In the genomic region with DNA sequence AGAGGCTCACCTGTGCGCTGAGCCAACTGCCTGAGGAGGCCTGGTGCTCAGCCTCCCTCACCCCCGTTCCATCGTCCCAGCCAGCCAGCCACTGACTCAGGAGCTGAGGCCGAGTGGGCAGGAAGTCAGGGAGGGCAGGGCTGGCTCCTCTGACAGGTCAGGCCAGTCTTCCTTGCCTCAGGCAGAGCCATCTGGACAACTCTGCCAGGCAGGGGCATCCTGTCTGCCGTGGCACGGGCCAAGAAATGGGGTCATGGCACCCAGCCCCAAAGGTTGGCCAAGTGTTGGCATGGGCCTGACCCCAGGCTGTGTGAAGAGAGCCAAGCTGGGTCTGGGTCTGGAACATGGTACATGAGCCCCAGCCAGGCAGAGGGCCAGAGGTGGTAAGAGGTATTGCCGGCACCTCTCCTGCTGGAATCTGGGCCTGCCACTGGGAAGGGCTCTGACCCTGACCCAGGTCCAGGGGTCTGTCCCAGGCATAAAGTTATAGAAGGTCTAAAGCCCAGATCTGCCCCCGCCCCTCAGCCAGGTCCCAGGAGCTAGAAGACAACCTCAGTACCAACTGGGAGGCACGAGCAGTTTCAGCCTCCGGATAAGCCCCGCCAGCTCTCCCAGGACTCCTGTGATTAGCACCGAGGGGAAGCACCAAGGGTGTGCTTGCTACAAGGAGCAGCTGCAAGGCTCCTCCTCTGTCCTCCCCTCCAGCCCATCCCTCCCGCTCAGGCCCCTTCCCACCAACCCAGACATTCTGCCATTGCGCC, we compare ENCODE assay signal across 12 cellular contexts. TPM values are rescaled to one million over a fixed set of nuclear protein-coding genes. Genes with fewer than 3 reads are reported as not detected.
DNase-seq lines count a peak whose midpoint lies in the region; ATAC-seq and TF ChIP-seq lines count a peak whose summit lies in the region.
"Had no signal": no experiment of that assay in that cellular context is flagged by ENCODE, and none has a peak within 500 bp of the region (broad histone marks: within the 10 kb centered on the region; RNA-seq: fewer than 3 reads in every experiment).

No MANE protein-coding gene starts in this region.

- H3K4me3 ChIP-seq in ovary (no peak overlapping the region), body of pancreas (no peak overlapping the region)
- H3K4me3 ChIP-seq: esophagus muscularis mucosa had no signal

- peaks cover 18% of the 10 kb centered on the region for H3K4me1 Mint-ChIP-seq in CD14-positive monocyte

- no peak overlapping the region for H3K4me3 Mint-ChIP-seq in CD14-positive monocyte

- H3K9me3 Mint-ChIP-seq in CD14-positive monocyte = no peaks in the 10 kb centered on the region

- peak overlapping the region in 1 of 7 donors; percentile 21 for H3K27ac Mint-ChIP-seq in CD14-positive monocyte

- no peak for ATAC-seq in body of pancreas
- ATAC-seq: Right ventricle myocardium inferior had no signal

- peak; percentile 41 for DNase-seq in CD14-positive monocyte (ENCODE audit: low spot score)
- DNase-seq in cerebellar cortex (ENCODE audit: low spot score) = peak; percentile 42
- DNase-seq in ovary = peak in 2 of 5 donors; percentile 53 to 55
- no peak for DNase-seq in NCI-H128 (lab: John Stamatoyannopoulos, UW; ENCODE audit: unreplicated experiment)
- DNase-seq in activated effector memory CD4-positive, alpha-beta T cell treated with anti-CD3 and anti-CD28 coated beads, Interleukin-2, amount 50 U/mL, for 16 hours = no peak
- no peak for DNase-seq in body of pancreas
- no peak for DNase-seq in UCSD-AML1 (lab: John Stamatoyannopoulos, UW; ENCODE audit: unreplicated experiment)
- DNase-seq: occipital lobe; stimulated activated CD4-positive, alpha-beta T cell treated with anti-CD3 and anti-CD28 coated beads, Interleukin-4, amount 100 ng/mL, for 24 hours had no signal

- intact Hi-C loops in CD14-positive monocyte (cut with micrococcal nuclease) = no loop called here
- intact Hi-C loops in ovary (cut with DNase I) = no loop called here
- intact Hi-C loops in body of pancreas (cut with DNase I) = no loop called here

- peaks cover 23 to 57% of the 10 kb centered on the region in 2 donors for H3K36me3 Mint-ChIP-seq in CD14-positive monocyte

- TF ChIP-seq RAD21 in Ishikawa (IDR thresholded peaks at IDR 0.05; ENCODE audit: low read depth) = no peak

- peaks cover 26% of the 10 kb centered on the region for H3K4me1 ChIP-seq in ovary (ENCODE audit: insufficient read depth)
- peaks cover 29% of the 10 kb centered on the region for H3K4me1 ChIP-seq in body of pancreas

- H3K27ac ChIP-seq in ovary (peak overlapping the region; percentile 76 to 87), body of pancreas (no peak overlapping the region)

- no peaks in the 10 kb centered on the region for H3K36me3 ChIP-seq in ovary
- no peaks in the 10 kb centered on the region for H3K36me3 ChIP-seq in body of pancreas (replicated peaks in 1 of 2; ENCODE audit: insufficient read depth in 1 of 2, low read depth in 2 of 2)

- TF ChIP-seq EP300 in Ishikawa (IDR thresholded peaks at IDR 0.05; ENCODE audit: borderline replicate concordance) (0 out of 2 replicates have a peak, but pooled peaks have one; percentile 18), ovary (IDR thresholded peaks at IDR 0.05) (no peak)

- TF ChIP-seq POLR2A in ovary (IDR thresholded peaks at IDR 0.05) = no peak
- no peak for TF ChIP-seq POLR2A in body of pancreas (IDR thresholded peaks at IDR 0.05)

- WGBS in ovary, 3 donors = 79 to 82% (median 82%) methylated on average over 13 to 14 of the region's 14 CpGs
- 86 to 91% methylated on average over 4 to 14 of the region's 14 CpGs for WGBS in body of pancreas, 2 donors

- peaks cover 2 to 3% (median 3%) of the 10 kb centered on the region in 3 donors for H3K27me3 Mint-ChIP-seq in CD14-positive monocyte (ENCODE audit: low read depth in 3 of 3)

- H3K27me3 ChIP-seq in ovary (no peaks in the 10 kb centered on the region), body of pancreas (no peaks in the 10 kb centered on the region)
- H3K27me3 ChIP-seq: esophagus muscularis mucosa had no signal

- H3K9me3 ChIP-seq in ovary (no peaks in the 10 kb centered on the region), body of pancreas (no peaks in the 10 kb centered on the region)
- H3K9me3 ChIP-seq: esophagus muscularis mucosa had no signal

- no peak for TF ChIP-seq CTCF in CD14-positive monocyte (IDR thresholded peaks at IDR 0.05)
- TF ChIP-seq CTCF in ovary (IDR thresholded peaks at IDR 0.05) = no peak
- no peak for TF ChIP-seq CTCF in body of pancreas (IDR thresholded peaks at IDR 0.05)

TF ChIP-seq in Ishikawa, 13 proteins besides CTCF, POLR2A, EP300 and RAD21:
- TF ChIP-seq TCF12 (IDR thresholded peaks at IDR 0.05; ENCODE audit: low read depth) (peak; percentile 60), EGR1 (IDR thresholded peaks at IDR 0.05) (no peak), NFIC (IDR thresholded peaks at IDR 0.05) (peak; percentile 32; the same call in 1 of the 2 replicates)
- TF ChIP-seq, protein P1, sequence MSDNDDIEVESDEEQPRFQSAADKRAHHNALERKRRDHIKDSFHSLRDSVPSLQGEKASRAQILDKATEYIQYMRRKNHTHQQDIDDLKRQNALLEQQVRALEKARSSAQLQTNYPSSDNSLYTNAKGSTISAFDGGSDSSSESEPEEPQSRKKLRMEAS (IDR thresholded peaks at IDR 0.05) = 0 out of 2 replicates have a peak, but pooled peaks have one; percentile 4

RNA-seq across cellular contexts. Expression of gene VASN, which starts 2.5 kb away (rescaled TPM):
- polyA plus RNA-seq in CD14-positive monocyte (not detected), ovary (10 to 100 TPM in 1 of 2 donors, 1 to 10 TPM in 1; 2.4 to 47.6 TPM)
- total RNA-seq in ovary (10 to 100 TPM; 19.8 to 49.5 (median 43.5) TPM), body of pancreas (10 to 100 TPM; 14.3 to 22.1 TPM)

RNA-seq across cellular contexts. Expression of gene PAM16, which starts 18.1 kb away (rescaled TPM):
- polyA plus RNA-seq in CD14-positive monocyte = 10 to 100 TPM; 34.3 to 37.6 TPM
- total RNA-seq in ovary = 10 to 100 TPM; 24.0 to 47.2 (median 35.7) TPM
- 10 to 100 TPM; 18.5 to 42.2 TPM for polyA plus RNA-seq in ovary
- total RNA-seq in body of pancreas = 10 to 100 TPM; 25.9 to 27.7 TPM

RNA-seq across cellular contexts. Expression of gene CORO7, which starts 47.2 kb away (rescaled TPM):
- polyA plus RNA-seq in CD14-positive monocyte (10 to 100 TPM; 44.7 to 68.4 TPM), ovary (1 to 10 TPM; 1.3 to 9.7 TPM)
- total RNA-seq in ovary (10 to 100 TPM in 6 of 7 donors, 1 to 10 TPM in 1; 7.6 to 29.5 (median 19.5) TPM), body of pancreas (10 to 100 TPM; 13.2 to 48.8 TPM)

RNA-seq across cellular contexts. Expression of gene GLIS2, which starts 53.3 kb away (rescaled TPM):
- not detected for polyA plus RNA-seq in CD14-positive monocyte
- 10 to 100 TPM in 5 of 7 donors, 1 to 10 TPM in 2; 5.1 to 79.5 (median 49.8) TPM for total RNA-seq in ovary
- polyA plus RNA-seq in ovary = 10 to 100 TPM in 1 of 2 donors, 1 to 10 TPM in 1; 1.6 to 24.6 TPM
- 1 to 10 TPM; 6.0 to 6.3 TPM for total RNA-seq in body of pancreas

RNA-seq across cellular contexts. Expression of gene DNAJA3, which starts 56.5 kb away (rescaled TPM):
- polyA plus RNA-seq in CD14-positive monocyte = 10 to 100 TPM; 17.1 to 19.5 TPM
- 10 to 100 TPM; 32.5 to 47.0 (median 39.0) TPM for total RNA-seq in ovary
- 10 to 100 TPM; 26.4 to 35.0 TPM for polyA plus RNA-seq in ovary
- 10 to 100 TPM; 26.4 to 29.1 TPM for total RNA-seq in body of pancreas

Comparison
In these comparisons a context has a peak if more than half of its experiments do, and no peak if none do; other contexts are left out.
1. DNase-seq: peak in CD14-positive monocyte (single experiment) and cerebellar cortex (single experiment); none in NCI-H128 (single experiment), activated effector memory CD4-positive, alpha-beta T cell treated with anti-CD3 and anti-CD28 coated beads, Interleukin-2, amount 50 U/mL, for 16 hours (single experiment), body of pancreas (0 of 4) and UCSD-AML1 (single experiment).
2. H3K27ac ChIP-seq: peak in ovary (2 of 2); none in body of pancreas (0 of 4).